8 cellular contexts compared by ENCODE assay signal in genomic region chr16:17034477-17035252, GRCh38.
"Had no signal": no experiment of that assay in that cellular context is flagged by ENCODE, and none has a peak within 500 bp of the region (broad histone marks: within the 10 kb centered on the region; RNA-seq: fewer than 3 reads in every experiment).

No MANE protein-coding gene starts in this region.

- ATAC-seq: GM12878 had no signal

- H3K4me3 ChIP-seq: GM12878 had no signal

- DNase-seq: GDM1, GF-D8 had no signal

- FAIRE-seq: G401.6, GM12878, GM12891, GM12892, GM18507, GM19239 had no signal
